Comparison of ENCODE assay signal across 1 cellular context in genomic region chr12:52151859-52152783, GRCh38.
TF ChIP-seq lines count a peak whose summit lies in the region.

No MANE protein-coding gene starts in this region.

TF ChIP-seq in K562, 482 proteins besides CTCF, POLR2A, EP300 and RAD21 (continued from another document and continues in another):
- peak in 1 of 2 experiments; percentile 17 for TF ChIP-seq E2F6 (IDR thresholded peaks at IDR 0.05; ENCODE audit: borderline replicate concordance in 1 of 2, extremely low read depth in 1 of 2, insufficient read depth in 1 of 2, insufficient read length in 1 of 2, low read depth in 1 of 2, low read length in 1 of 2, poor library complexity in 1 of 2, severe bottlenecking in 1 of 2)
- no peak for TF ChIP-seq U2AF2 (optimal IDR thresholded peaks at IDR 0.05; ENCODE audit: low read depth, low read length)
- no peak for TF ChIP-seq NFIC (IDR thresholded peaks at IDR 0.05)
- no peak for TF ChIP-seq RBM25 (IDR thresholded peaks at IDR 0.05; ENCODE audit: low read depth, low read length, severe bottlenecking)
- TF ChIP-seq SAFB (IDR thresholded peaks at IDR 0.05; ENCODE audit: borderline replicate concordance, low read depth, low read length): peak; percentile 97
- 0 out of 2 replicates have a peak, but pooled peaks have one; percentile 12 for TF ChIP-seq SP1 (CRISPR knock-in tag; IDR thresholded peaks at IDR 0.05)
- TF ChIP-seq, protein P1, sequence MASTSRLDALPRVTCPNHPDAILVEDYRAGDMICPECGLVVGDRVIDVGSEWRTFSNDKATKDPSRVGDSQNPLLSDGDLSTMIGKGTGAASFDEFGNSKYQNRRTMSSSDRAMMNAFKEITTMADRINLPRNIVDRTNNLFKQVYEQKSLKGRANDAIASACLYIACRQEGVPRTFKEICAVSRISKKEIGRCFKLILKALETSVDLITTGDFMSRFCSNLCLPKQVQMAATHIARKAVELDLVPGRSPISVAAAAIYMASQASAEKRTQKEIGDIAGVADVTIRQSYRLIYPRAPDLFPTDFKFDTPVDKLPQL (IDR thresholded peaks at IDR 0.05; ENCODE audit: extremely low read depth, insufficient read length): no peak
- TF ChIP-seq, protein P2, sequence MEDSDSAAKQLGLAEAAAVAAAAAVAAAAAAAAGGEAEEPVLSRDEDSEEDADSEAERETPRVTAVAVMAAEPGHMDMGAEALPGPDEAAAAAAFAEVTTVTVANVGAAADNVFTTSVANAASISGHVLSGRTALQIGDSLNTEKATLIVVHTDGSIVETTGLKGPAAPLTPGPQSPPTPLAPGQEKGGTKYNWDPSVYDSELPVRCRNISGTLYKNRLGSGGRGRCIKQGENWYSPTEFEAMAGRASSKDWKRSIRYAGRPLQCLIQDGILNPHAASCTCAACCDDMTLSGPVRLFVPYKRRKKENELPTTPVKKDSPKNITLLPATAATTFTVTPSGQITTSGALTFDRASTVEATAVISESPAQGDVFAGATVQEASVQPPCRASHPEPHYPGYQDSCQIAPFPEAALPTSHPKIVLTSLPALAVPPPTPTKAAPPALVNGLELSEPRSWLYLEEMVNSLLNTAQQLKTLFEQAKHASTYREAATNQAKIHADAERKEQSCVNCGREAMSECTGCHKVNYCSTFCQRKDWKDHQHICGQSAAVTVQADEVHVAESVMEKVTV (CRISPR knock-in tag; IDR thresholded peaks at IDR 0.05): peak; percentile 48
- no peak for TF ChIP-seq FOXA3 (CRISPR knock-in tag; conservative IDR thresholded peaks at IDR 0.05 in 1 of 2, IDR thresholded peaks at IDR 0.05 in 1 of 2)
- TF ChIP-seq E2F8 (IDR thresholded peaks at IDR 0.05; ENCODE audit: low read depth, partially characterized antibody): no peak
- TF ChIP-seq TRIM24 (IDR thresholded peaks at IDR 0.05): no peak
- peak; percentile 20; the same call in 1 of the 2 replicates for TF ChIP-seq PHF8 (IDR thresholded peaks at IDR 0.05; ENCODE audit: borderline replicate concordance, low read length)
- TF ChIP-seq YY1 (IDR thresholded peaks at IDR 0.05; ENCODE audit: borderline replicate concordance in 1 of 3, control insufficient read depth in 1 of 3, extremely low read depth in 1 of 3, insufficient read depth in 3 of 3, insufficient read length in 1 of 3, insufficient replicate concordance in 2 of 3, low read depth in 1 of 3, low read length in 2 of 3): peak in 2 of 3 experiments; percentile 5 to 46
- no peak for TF ChIP-seq ZNF639 (CRISPR knock-in tag; conservative IDR thresholded peaks at IDR 0.05 in 1 of 2, IDR thresholded peaks at IDR 0.05 in 1 of 2)
- 0 out of 2 replicates have a peak, but pooled peaks have one; percentile 22 for TF ChIP-seq KLF16 (IDR thresholded peaks at IDR 0.05)
- TF ChIP-seq SMC3 (conservative IDR thresholded peaks at IDR 0.05; ENCODE audit: insufficient read depth, low read depth, low read length): peak; percentile 69
- no peak for TF ChIP-seq ZNF274 (IDR thresholded peaks at IDR 0.05; ENCODE audit: borderline replicate concordance, low read depth, low read length)
- TF ChIP-seq, protein P3, sequence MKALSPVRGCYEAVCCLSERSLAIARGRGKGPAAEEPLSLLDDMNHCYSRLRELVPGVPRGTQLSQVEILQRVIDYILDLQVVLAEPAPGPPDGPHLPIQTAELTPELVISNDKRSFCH (CRISPR knock-in tag; IDR thresholded peaks at IDR 0.05): no peak
- TF ChIP-seq, protein P3 (tag; IDR thresholded peaks at IDR 0.05): no peak
- TF ChIP-seq CBX2 (IDR thresholded peaks at IDR 0.05; ENCODE audit: insufficient read depth, low read length, poor library complexity, severe bottlenecking): no peak
- peak; percentile 21; the same call in 1 of the 2 replicates for TF ChIP-seq TFAP4 (CRISPR knock-in tag; IDR thresholded peaks at IDR 0.05; ENCODE audit: borderline replicate concordance)
- peak; percentile 73; the same call in 1 of the 2 replicates for TF ChIP-seq ZBTB7A (IDR thresholded peaks at IDR 0.05; ENCODE audit: borderline replicate concordance, control insufficient read depth, low read depth, low read length)
- peak; percentile 72; the same call in 1 of the 2 replicates for TF ChIP-seq RB1 (IDR thresholded peaks at IDR 0.05; ENCODE audit: low read depth)
- peak; percentile 58; the same call in 1 of the 2 replicates for TF ChIP-seq PHF21A (IDR thresholded peaks at IDR 0.05; ENCODE audit: borderline replicate concordance, low read depth)
- TF ChIP-seq TOE1 (IDR thresholded peaks at IDR 0.05; ENCODE audit: borderline replicate concordance): no peak
- TF ChIP-seq TOE1 (CRISPR knock-in tag; IDR thresholded peaks at IDR 0.05; ENCODE audit: borderline replicate concordance, low read depth): 0 out of 2 replicates have a peak, but pooled peaks have one; percentile 34
- peak; percentile 47 for TF ChIP-seq VEZF1 (CRISPR knock-in tag; IDR thresholded peaks at IDR 0.05)
- TF ChIP-seq PCBP2 (IDR thresholded peaks at IDR 0.05; ENCODE audit: low read depth, low read length, poor library complexity, severe bottlenecking): no peak
- TF ChIP-seq HMGN3 (IDR thresholded peaks at IDR 0.05; ENCODE audit: borderline replicate concordance, extremely low read depth, insufficient read length, low read depth, low read length): no peak
- TF ChIP-seq MAZ (CRISPR knock-in tag; conservative IDR thresholded peaks at IDR 0.05 in 1 of 2, IDR thresholded peaks at IDR 0.05 in 1 of 2): peak; percentile 62 to 85
- TF ChIP-seq, protein P4, sequence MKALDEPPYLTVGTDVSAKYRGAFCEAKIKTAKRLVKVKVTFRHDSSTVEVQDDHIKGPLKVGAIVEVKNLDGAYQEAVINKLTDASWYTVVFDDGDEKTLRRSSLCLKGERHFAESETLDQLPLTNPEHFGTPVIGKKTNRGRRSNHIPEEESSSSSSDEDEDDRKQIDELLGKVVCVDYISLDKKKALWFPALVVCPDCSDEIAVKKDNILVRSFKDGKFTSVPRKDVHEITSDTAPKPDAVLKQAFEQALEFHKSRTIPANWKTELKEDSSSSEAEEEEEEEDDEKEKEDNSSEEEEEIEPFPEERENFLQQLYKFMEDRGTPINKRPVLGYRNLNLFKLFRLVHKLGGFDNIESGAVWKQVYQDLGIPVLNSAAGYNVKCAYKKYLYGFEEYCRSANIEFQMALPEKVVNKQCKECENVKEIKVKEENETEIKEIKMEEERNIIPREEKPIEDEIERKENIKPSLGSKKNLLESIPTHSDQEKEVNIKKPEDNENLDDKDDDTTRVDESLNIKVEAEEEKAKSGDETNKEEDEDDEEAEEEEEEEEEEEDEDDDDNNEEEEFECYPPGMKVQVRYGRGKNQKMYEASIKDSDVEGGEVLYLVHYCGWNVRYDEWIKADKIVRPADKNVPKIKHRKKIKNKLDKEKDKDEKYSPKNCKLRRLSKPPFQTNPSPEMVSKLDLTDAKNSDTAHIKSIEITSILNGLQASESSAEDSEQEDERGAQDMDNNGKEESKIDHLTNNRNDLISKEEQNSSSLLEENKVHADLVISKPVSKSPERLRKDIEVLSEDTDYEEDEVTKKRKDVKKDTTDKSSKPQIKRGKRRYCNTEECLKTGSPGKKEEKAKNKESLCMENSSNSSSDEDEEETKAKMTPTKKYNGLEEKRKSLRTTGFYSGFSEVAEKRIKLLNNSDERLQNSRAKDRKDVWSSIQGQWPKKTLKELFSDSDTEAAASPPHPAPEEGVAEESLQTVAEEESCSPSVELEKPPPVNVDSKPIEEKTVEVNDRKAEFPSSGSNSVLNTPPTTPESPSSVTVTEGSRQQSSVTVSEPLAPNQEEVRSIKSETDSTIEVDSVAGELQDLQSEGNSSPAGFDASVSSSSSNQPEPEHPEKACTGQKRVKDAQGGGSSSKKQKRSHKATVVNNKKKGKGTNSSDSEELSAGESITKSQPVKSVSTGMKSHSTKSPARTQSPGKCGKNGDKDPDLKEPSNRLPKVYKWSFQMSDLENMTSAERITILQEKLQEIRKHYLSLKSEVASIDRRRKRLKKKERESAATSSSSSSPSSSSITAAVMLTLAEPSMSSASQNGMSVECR (CRISPR knock-in tag; IDR thresholded peaks at IDR 0.05): peak; percentile 23; the same call in 1 of the 2 replicates
- no peak for TF ChIP-seq SP2 (IDR thresholded peaks at IDR 0.05; ENCODE audit: extremely low read depth, low read depth, low read length, poor library complexity, severe bottlenecking)
- TF ChIP-seq HMG20B (CRISPR knock-in tag; IDR thresholded peaks at IDR 0.05): no peak
- TF ChIP-seq POLR2AphosphoS5 (IDR thresholded peaks at IDR 0.05; ENCODE audit: control insufficient read depth, insufficient read depth, low read depth, low read length): no peak
- peak; percentile 72 for TF ChIP-seq TARDBP (IDR thresholded peaks at IDR 0.05)
- 0 out of 2 replicates have a peak, but pooled peaks have one; percentile 29 for TF ChIP-seq SMAD4 (CRISPR knock-in tag; conservative IDR thresholded peaks at IDR 0.05)
- no peak for TF ChIP-seq SRF (CRISPR knock-in tag; IDR thresholded peaks at IDR 0.05)
- no peak for TF ChIP-seq ZBTB43 (CRISPR knock-in tag; IDR thresholded peaks at IDR 0.05)
- TF ChIP-seq SIN3B (IDR thresholded peaks at IDR 0.05; ENCODE audit: low read depth): 0 out of 2 replicates have a peak, but pooled peaks have one; percentile 31
- TF ChIP-seq PCBP1 (IDR thresholded peaks at IDR 0.05; ENCODE audit: low read depth, low read length, poor library complexity, severe bottlenecking): peak; percentile 25
- TF ChIP-seq CTBP1 (IDR thresholded peaks at IDR 0.05; ENCODE audit: borderline replicate concordance): peak; percentile 35; the same call in 1 of the 2 replicates
- TF ChIP-seq RFX7 (CRISPR knock-in tag; IDR thresholded peaks at IDR 0.05): no peak
